ENCODE assay signal across 18 cellular contexts in genomic region chr12:26648999-26649398, GRCh38.
DNase-seq lines count a peak whose midpoint lies in the region; ATAC-seq, FAIRE-seq and TF ChIP-seq lines count a peak whose summit lies in the region.
"Had no signal": no experiment of that assay in that cellular context is flagged by ENCODE, and none has a peak within 500 bp of the region (broad histone marks: within the 10 kb centered on the region; RNA-seq: fewer than 3 reads in every experiment).

No MANE protein-coding gene starts in this region.

- H3K9ac ChIP-seq in liver (ENCODE audit: low read depth in 1 of 2, low read length in 2 of 2), result no peak overlapping the region
- no peak overlapping the region for H3K9ac ChIP-seq in HepG2 (ENCODE audit: insufficient read depth, low read depth, low read length)
- H3K9ac ChIP-seq: BLaER1 treated with 17β-estradiol and CSF1 and Interleukin-3, amounts not matched to agents 10 nM and 100 nM had no signal

- TF ChIP-seq EP300 in HepG2 (IDR thresholded peaks at IDR 0.05; ENCODE audit: low read depth in 2 of 2, low read length in 2 of 2) (no peak), HepG2 (CRISPR knock-in tag; IDR thresholded peaks at IDR 0.05; ENCODE audit: borderline replicate concordance) (no peak)

- peaks cover 46% of the 10 kb centered on the region for H3K36me3 Mint-ChIP-seq in mesothelial cell of epicardium
- H3K36me3 Mint-ChIP-seq in type B pancreatic cell, result peaks cover 69% of the 10 kb centered on the region

- peaks cover 0 to 17% (median 10%) of the 10 kb centered on the region in 4 donors for H3K4me1 ChIP-seq in liver (ENCODE audit: control insufficient read depth in 4 of 4, insufficient read depth in 4 of 4, low read length in 3 of 4)
- H3K4me1 ChIP-seq in HepG2 (ENCODE audit: insufficient read depth, low read length), result peaks cover 9% of the 10 kb centered on the region
- H3K4me1 ChIP-seq: BLaER1 treated with 17β-estradiol and CSF1 and Interleukin-3, amounts not matched to agents 10 nM and 100 nM had no signal

- no peak for FAIRE-seq in HepG2 (lab: Jason Lieb, UNC)
- FAIRE-seq: GM12892 had no signal

- no peak for TF ChIP-seq POLR2A in HepG2 (IDR thresholded peaks at IDR 0.05; ENCODE audit: insufficient read depth in 1 of 2, low read depth in 2 of 2, low read length in 2 of 2)

- H2AFZ ChIP-seq in HepG2 (ENCODE audit: low read length), result no peak overlapping the region

- H3K4me1 Mint-ChIP-seq in mesothelial cell of epicardium (peaks cover 29% of the 10 kb centered on the region), type B pancreatic cell (ENCODE audit: unreplicated experiment) (no peaks in the 10 kb centered on the region)

- TF ChIP-seq CTCF in liver (IDR thresholded peaks at IDR 0.05; ENCODE audit: low read depth, low read length, missing input control) (no peak), HepG2 (CRISPR knock-in tag; IDR thresholded peaks at IDR 0.05) (no peak), mesothelial cell of epicardium (IDR thresholded peaks at IDR 0.05; ENCODE audit: unreplicated experiment) (no peak), type B pancreatic cell (conservative IDR thresholded peaks at IDR 0.05) (no peak)

- H3K9me3 ChIP-seq in liver (ENCODE audit: control insufficient read depth in 4 of 4, low read length in 3 of 4) (no peaks in the 10 kb centered on the region), HepG2 (ENCODE audit: low read length) (no peaks in the 10 kb centered on the region; the same call in 1 of the 2 replicates)
- H3K9me3 ChIP-seq: BLaER1 treated with 17β-estradiol and CSF1 and Interleukin-3, amounts not matched to agents 10 nM and 100 nM; HAP-1; MG63 had no signal

- H3K27ac Mint-ChIP-seq in mesothelial cell of epicardium (peak overlapping the region; percentile 95), type B pancreatic cell (peak overlapping the region; percentile 13)

- no peaks in the 10 kb centered on the region for H4K20me1 ChIP-seq in HepG2 (ENCODE audit: insufficient read depth, low read length)
- H4K20me1 ChIP-seq: BLaER1 treated with 17β-estradiol and CSF1 and Interleukin-3, amounts not matched to agents 10 nM and 100 nM had no signal

- H3K9me3 Mint-ChIP-seq in mesothelial cell of epicardium, result peaks cover 19% of the 10 kb centered on the region
- no peaks in the 10 kb centered on the region for H3K9me3 Mint-ChIP-seq in type B pancreatic cell

- TF ChIP-seq RAD21 in liver (IDR thresholded peaks at IDR 0.05) (peak in 1 of 2 donors; percentile 23), HepG2 (CRISPR knock-in tag; IDR thresholded peaks at IDR 0.05) (no peak)

- H3K4me3 ChIP-seq in liver (ENCODE audit: low read depth in 1 of 3, low read length in 3 of 3) (no peak overlapping the region), HepG2 (replicated peaks in 1 of 3; ENCODE audit: insufficient read depth in 1 of 3, low read depth in 2 of 3, low read length in 3 of 3) (no peak overlapping the region)
- H3K4me3 ChIP-seq: BLaER1 treated with 17β-estradiol and CSF1 and Interleukin-3, amounts not matched to agents 10 nM and 100 nM; HAP-1; MG63 had no signal

- ATAC-seq in HepG2 (no peak), HG03139 (IDR thresholded peaks at IDR 0.05; ENCODE audit: unreplicated experiment) (no peak)

- no peaks in the 10 kb centered on the region for H3K27me3 ChIP-seq in liver (ENCODE audit: control insufficient read depth in 4 of 4, insufficient read depth in 4 of 4, low read length in 3 of 4)
- H3K27me3 ChIP-seq in HepG2 (ENCODE audit: control insufficient read depth in 1 of 2, insufficient read depth in 2 of 2, low read length in 2 of 2), result no peaks in the 10 kb centered on the region
- H3K27me3 ChIP-seq: BLaER1 treated with 17β-estradiol and CSF1 and Interleukin-3, amounts not matched to agents 10 nM and 100 nM; MG63 had no signal

- POLR2A ChIA-PET in HepG2 (lab: Yijun Ruan, JAX), result no interaction called here

- no peak for DNase-seq in HepG2 (ENCODE audit: low spot score)
- DNase-seq in dermis blood vessel endothelial cell, result peak; percentile 27
- DNase-seq in mesothelial cell of epicardium (ENCODE audit: low spot score in 2 of 2, unreplicated experiment in 2 of 2), result no peak
- DNase-seq in type B pancreatic cell (ENCODE audit: extremely low spot score, unreplicated experiment), result no peak
- no peak for DNase-seq in NCI-H2171 (lab: John Stamatoyannopoulos, UW)
- no peak for DNase-seq in NCI-H1930 (lab: John Stamatoyannopoulos, UW)
- DNase-seq: Karpas-422, NCI-H1092, NCI-H146, NCI-H2227 treated with DMSO at 0.1 percent for 48 hours, NCI-H524 treated with DMSO at 0.1 percent for 48 hours, SHP77 treated with DMSO at 0.1 percent for 48 hours had no signal

- in situ Hi-C loops in HepG2 (cut with HindIII; ENCODE audit: extremely low pct_ligation_motif_present, low pct_unique_long_range_greater_than_20kb), result no loop called here

- BruUV-seq in HepG2 (replicated peaks; lab: Mats Ljungman, UMichigan), result no TSS peak

- H3K4me2 ChIP-seq in HepG2 (ENCODE audit: low read depth, low read length), result no peak overlapping the region
- H3K4me2 ChIP-seq: BLaER1 treated with 17β-estradiol and CSF1 and Interleukin-3, amounts not matched to agents 10 nM and 100 nM had no signal

- WGBS in liver, result 27% methylated on average over 1 of the region's 1 CpG
- 91% methylated on average over 1 of the region's 1 CpG for WGBS in HepG2 (ENCODE audit: low lambda C conversion rate)

- H3K4me3 Mint-ChIP-seq in mesothelial cell of epicardium, result no peak overlapping the region
- H3K4me3 Mint-ChIP-seq in type B pancreatic cell, result no peak overlapping the region

- intact Hi-C loops in HepG2 (cut with micrococcal nuclease; ENCODE audit: unreplicated experiment), result no loop called here

- no peaks in the 10 kb centered on the region for H3K79me2 ChIP-seq in HepG2 (ENCODE audit: insufficient read depth, low read length)

- H3K27ac ChIP-seq in liver (ENCODE audit: low read depth in 1 of 2, low read length in 2 of 2) (peak overlapping the region in 1 of 2 donors; percentile 29), HepG2 (ENCODE audit: extremely low read length, insufficient read depth, low read length) (no peak overlapping the region)
- H3K27ac ChIP-seq: BLaER1 treated with 17β-estradiol and CSF1 and Interleukin-3, amounts not matched to agents 10 nM and 100 nM had no signal

- CTCF ChIA-PET in HepG2 (lab: Yijun Ruan, JAX; ENCODE audit: low intra/inter-chr PET ratio, low total read pairs), result no interaction called here

- peaks cover 6 to 33% (median 26%) of the 10 kb centered on the region in 4 donors for H3K36me3 ChIP-seq in liver (ENCODE audit: control insufficient read depth in 4 of 4, insufficient read depth in 3 of 4, low read depth in 1 of 4, low read length in 3 of 4)
- H3K36me3 ChIP-seq in HepG2 (replicated peaks in 1 of 2; ENCODE audit: control insufficient read depth in 1 of 2, insufficient read depth in 2 of 2, low read length in 2 of 2), result peaks cover 18 to 67% of the 10 kb centered on the region in 2 experiments
- H3K36me3 ChIP-seq: HAP-1, MG63 had no signal

- no peaks in the 10 kb centered on the region for H3K27me3 Mint-ChIP-seq in mesothelial cell of epicardium (ENCODE audit: low read depth)
- H3K27me3 Mint-ChIP-seq in type B pancreatic cell, result no peaks in the 10 kb centered on the region

TF ChIP-seq in liver, 16 proteins besides CTCF, POLR2A, EP300 and RAD21 (continues in another document):
- no peak for TF ChIP-seq YY1 (IDR thresholded peaks at IDR 0.05)
- no peak for TF ChIP-seq FOXA2 (IDR thresholded peaks at IDR 0.05)
- peak; percentile 63 to 68 for TF ChIP-seq HNF4A (conservative IDR thresholded peaks at IDR 0.05)
- TF ChIP-seq, protein P1, sequence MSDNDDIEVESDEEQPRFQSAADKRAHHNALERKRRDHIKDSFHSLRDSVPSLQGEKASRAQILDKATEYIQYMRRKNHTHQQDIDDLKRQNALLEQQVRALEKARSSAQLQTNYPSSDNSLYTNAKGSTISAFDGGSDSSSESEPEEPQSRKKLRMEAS (IDR thresholded peaks at IDR 0.05), result peak; percentile 10
- no peak for TF ChIP-seq EGR1 (IDR thresholded peaks at IDR 0.05; ENCODE audit: low read depth in 2 of 2)
- TF ChIP-seq TAF1 (conservative IDR thresholded peaks at IDR 0.05), result no peak
- no peak for TF ChIP-seq SP1 (IDR thresholded peaks at IDR 0.05)
- no peak for TF ChIP-seq GABPA (IDR thresholded peaks at IDR 0.05 in 1 of 2, conservative IDR thresholded peaks at IDR 0.05 in 1 of 2)
- peak in 1 of 2 donors; percentile 5 for TF ChIP-seq JUND (IDR thresholded peaks at IDR 0.05)
- no peak for TF ChIP-seq RXRA (IDR thresholded peaks at IDR 0.05)

TF ChIP-seq in HepG2, 621 proteins besides CTCF, POLR2A, EP300 and RAD21 (continues in another document):
- TF ChIP-seq HMG20B (CRISPR knock-in tag; conservative IDR thresholded peaks at IDR 0.05) (no peak), ZNF891 (CRISPR knock-in tag; IDR thresholded peaks at IDR 0.05) (no peak), ZNF703 (CRISPR knock-in tag; IDR thresholded peaks at IDR 0.05; ENCODE audit: borderline replicate concordance) (no peak), CHCHD3 (CRISPR knock-in tag; IDR thresholded peaks at IDR 0.05) (no peak), MEF2D (CRISPR knock-in tag; IDR thresholded peaks at IDR 0.05) (no peak), GATA4 (IDR thresholded peaks at IDR 0.05; ENCODE audit: borderline replicate concordance, low read depth) (no peak), ZNF773 (CRISPR knock-in tag; IDR thresholded peaks at IDR 0.05; ENCODE audit: borderline replicate concordance) (no peak), ZNF543 (CRISPR knock-in tag; IDR thresholded peaks at IDR 0.05) (no peak), PBX3 (CRISPR knock-in tag; IDR thresholded peaks at IDR 0.05; ENCODE audit: borderline replicate concordance) (no peak), NRL (CRISPR knock-in tag; IDR thresholded peaks at IDR 0.05; ENCODE audit: borderline replicate concordance) (no peak), ATAD3A (CRISPR knock-in tag; IDR thresholded peaks at IDR 0.05) (no peak), KLF13 (CRISPR knock-in tag; IDR thresholded peaks at IDR 0.05) (no peak)
- TF ChIP-seq, protein P2, sequence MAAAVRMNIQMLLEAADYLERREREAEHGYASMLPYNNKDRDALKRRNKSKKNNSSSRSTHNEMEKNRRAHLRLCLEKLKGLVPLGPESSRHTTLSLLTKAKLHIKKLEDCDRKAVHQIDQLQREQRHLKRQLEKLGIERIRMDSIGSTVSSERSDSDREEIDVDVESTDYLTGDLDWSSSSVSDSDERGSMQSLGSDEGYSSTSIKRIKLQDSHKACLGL (CRISPR knock-in tag; IDR thresholded peaks at IDR 0.05), result no peak
